3 cellular contexts compared by ENCODE assay signal in genomic region chr5:178627259-178627598, GRCh38.
TF ChIP-seq lines count a peak whose summit lies in the region.

No MANE protein-coding gene starts in this region.

TF ChIP-seq in A549, 52 proteins besides CTCF, POLR2A, EP300 and RAD21:
- TF ChIP-seq E2F6 (IDR thresholded peaks at IDR 0.05; ENCODE audit: borderline replicate concordance, low read depth) (0 out of 2 replicates have a peak, but pooled peaks have one; percentile 22), PHF8 (IDR thresholded peaks at IDR 0.05; ENCODE audit: borderline replicate concordance, low read depth) (peak; percentile 28; the same call in 1 of the 2 replicates), ESRRA (IDR thresholded peaks at IDR 0.05; ENCODE audit: borderline replicate concordance, low read length) (no peak), MAX (IDR thresholded peaks at IDR 0.05) (peak; percentile 16; the same call in 1 of the 2 replicates), KDM5A (IDR thresholded peaks at IDR 0.05) (no peak), KDM1A (IDR thresholded peaks at IDR 0.05; ENCODE audit: low read depth) (peak; percentile 58; the same call in 1 of the 2 replicates)

TF ChIP-seq in HEK293T, 16 proteins besides CTCF, POLR2A, EP300 and RAD21:
- TF ChIP-seq ZNF384 (IDR thresholded peaks at IDR 0.05) (no peak), L3MBTL2 (conservative IDR thresholded peaks at IDR 0.05) (peak; percentile 51; the same call in 1 of the 2 replicates)

TF ChIP-seq in GM12878, 131 proteins besides CTCF, POLR2A, EP300 and RAD21:
- peak; percentile 47 for TF ChIP-seq MEF2B (IDR thresholded peaks at IDR 0.05; ENCODE audit: partially characterized antibody, poor library complexity, severe bottlenecking)
- peak; percentile 18; the same call in 1 of the 2 replicates for TF ChIP-seq ZNF687 (IDR thresholded peaks at IDR 0.05)
- TF ChIP-seq PAX8 (IDR thresholded peaks at IDR 0.05): no peak
- no peak for TF ChIP-seq KLF5 (IDR thresholded peaks at IDR 0.05; ENCODE audit: partially characterized antibody)
- TF ChIP-seq ZNF274 (IDR thresholded peaks at IDR 0.05; ENCODE audit: insufficient read depth, insufficient read length): no peak
- no peak for TF ChIP-seq HDGF (IDR thresholded peaks at IDR 0.05)
